19 cellular contexts compared by ENCODE assay signal in genomic region chr4:52572936-52573485, GRCh38.
DNase-seq lines count a peak whose midpoint lies in the region; ATAC-seq, FAIRE-seq and TF ChIP-seq lines count a peak whose summit lies in the region.
"Had no signal": no experiment of that assay in that cellular context is flagged by ENCODE, and none has a peak within 500 bp of the region (broad histone marks: within the 10 kb centered on the region; RNA-seq: fewer than 3 reads in every experiment).

No MANE protein-coding gene starts in this region.

- TF ChIP-seq CTCF in AG10803 (conservative IDR thresholded peaks at IDR 0.05; ENCODE audit: low read length): no peak
- TF ChIP-seq CTCF in bronchial epithelial cell (IDR thresholded peaks at IDR 0.05; ENCODE audit: insufficient read depth, low read length, severe bottlenecking): no peak

- H3K4me3 ChIP-seq in AG10803 (ENCODE audit: low read length): no peak overlapping the region
- H3K4me3 ChIP-seq in bronchial epithelial cell (ENCODE audit: low read depth, low read length): no peak overlapping the region
- H3K4me3 ChIP-seq: BLaER1 treated with 17β-estradiol and CSF1 and Interleukin-3, amounts not matched to agents 10 nM and 100 nM; K562; ovary had no signal

- no peaks in the 10 kb centered on the region for H3K36me3 ChIP-seq in bronchial epithelial cell (ENCODE audit: control insufficient read depth, insufficient read depth, low read length)
- H3K36me3 ChIP-seq: BLaER1 treated with 17β-estradiol and CSF1 and Interleukin-3, amounts not matched to agents 10 nM and 100 nM; ovary had no signal

- ATAC-seq in GM19351 (IDR thresholded peaks at IDR 0.05; ENCODE audit: unreplicated experiment) (no peak), HG03280 (IDR thresholded peaks at IDR 0.05; ENCODE audit: unreplicated experiment) (no peak)
- ATAC-seq: K562 had no signal

- H3K27me3 ChIP-seq in bronchial epithelial cell (ENCODE audit: control insufficient read depth, insufficient read depth, low read length): no peaks in the 10 kb centered on the region
- H3K27me3 ChIP-seq: BLaER1 treated with 17β-estradiol and CSF1 and Interleukin-3, amounts not matched to agents 10 nM and 100 nM; ovary had no signal

- FAIRE-seq in bronchial epithelial cell (lab: Jason Lieb, UNC): no peak
- FAIRE-seq: K562, kidney, small intestine had no signal

- DNase-seq in AG10803 (ENCODE audit: low read depth): peak; percentile 79
- DNase-seq in LHCN-M2 (ENCODE audit: low read depth): peak; percentile 32
- peak; percentile 82 for DNase-seq in bronchial epithelial cell (ENCODE audit: low read depth)
- DNase-seq in hepatic stellate cell (ENCODE audit: low spot score): peak; percentile 29
- DNase-seq in activated effector memory CD4-positive, alpha-beta T cell treated with anti-CD3 and anti-CD28 coated beads, Interleukin-2, amount 50 U/mL, for 16 hours: no peak
- DNase-seq in nucleus accumbens (lab: John Stamatoyannopoulos, UW): no peak
- DNase-seq: activated gamma-delta T cell treated with Interleukin-2 at 50 U/mL for 16 hours; DMS79; H7; kidney; NCI-H1417 treated with DMSO at 0.1 percent for 48 hours; NCI-H446; ovary; small intestine; stimulated activated naive CD4-positive, alpha-beta T cell had no signal

Comparison
In these comparisons a context has a peak if more than half of its experiments do, and no peak if none do; other contexts are left out.
1. DNase-seq: peak in AG10803 (single experiment), LHCN-M2 (single experiment), bronchial epithelial cell (single experiment) and hepatic stellate cell (single experiment); none in activated effector memory CD4-positive, alpha-beta T cell treated with anti-CD3 and anti-CD28 coated beads, Interleukin-2, amount 50 U/mL, for 16 hours (single experiment) and nucleus accumbens (0 of 56).